Comparison of ENCODE assay signal across 23 cellular contexts in the genomic region with DNA sequence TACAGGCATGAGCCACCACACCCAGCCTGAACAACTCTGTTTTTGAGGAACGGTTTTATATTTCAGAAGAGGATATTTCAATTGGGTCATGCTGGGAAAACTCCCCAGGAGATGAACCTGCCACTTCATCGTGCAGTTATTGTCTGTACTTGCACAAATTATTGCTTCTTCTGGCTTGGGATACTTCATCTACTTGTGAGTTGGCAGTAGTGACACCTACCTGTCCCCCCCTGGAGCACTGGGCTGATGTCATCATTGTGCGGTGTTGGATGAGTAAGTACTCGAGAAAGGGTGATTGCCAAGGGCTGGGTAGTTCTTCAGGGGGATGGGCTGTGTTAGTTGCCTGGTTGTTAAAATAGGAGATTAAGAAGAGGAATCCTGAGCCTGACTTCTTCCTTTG.
DNase-seq lines count a peak whose midpoint lies in the region; ATAC-seq and TF ChIP-seq lines count a peak whose summit lies in the region.
"Had no signal": no experiment of that assay in that cellular context is flagged by ENCODE, and none has a peak within 500 bp of the region (broad histone marks: within the 10 kb centered on the region; RNA-seq: fewer than 3 reads in every experiment).

No MANE protein-coding gene starts in this region.

- no peak for TF ChIP-seq CTCF in PC-3 (conservative IDR thresholded peaks at IDR 0.05; ENCODE audit: low read depth, low read length)

- no peak for ATAC-seq in activated CD4-positive, alpha-beta T cell treated with anti-CD3 and anti-CD28 coated beads for 36 hours
- ATAC-seq in PC-3: peak; percentile 88
- peak; percentile 82 for ATAC-seq in esophagus mucosa
- ATAC-seq: mucosa of descending colon, pancreas, sciatic nerve had no signal

- H3K9ac ChIP-seq in PC-3 (ENCODE audit: low read length): no peak overlapping the region
- H3K9ac ChIP-seq: GM23248 had no signal

- no peaks in the 10 kb centered on the region for H3K9me2 ChIP-seq in PC-3 (replicated peaks; ENCODE audit: low read length)

- H3K36me3 ChIP-seq in PC-3 (ENCODE audit: low read depth, low read length): no peaks in the 10 kb centered on the region
- H3K36me3 ChIP-seq: ascending aorta, esophagus squamous epithelium, pancreas had no signal

- no peak overlapping the region for H3K4me3 Mint-ChIP-seq in activated CD4-positive, alpha-beta T cell treated with anti-CD3 and anti-CD28 coated beads for 36 hours
- H3K4me3 Mint-ChIP-seq: activated naive CD4-positive, alpha-beta T cell treated with anti-CD3 and anti-CD28 coated beads, Interleukin-2, amount 50 U/mL, for 24 hours; activated T-helper 1 cell treated with anti-CD3 and anti-CD28 coated beads, Interleukin-12 subunit alpha, Interleukin-12 subunit beta, Interleukin-2, Interleukin-4 antibody, amounts not matched to agents 30 ng/mL and 10 ng/mL and 1 ng/mL, durations not matched to agents 14 hours and 24 hours and 36 hours; nephron progenitor cell had no signal

- intact Hi-C loops in activated CD4-positive, alpha-beta T cell treated with anti-CD3 and anti-CD28 coated beads for 36 hours (cut with DNase I, micrococcal nuclease): no loop called here
- intact Hi-C loops in PC-3 (cut with micrococcal nuclease): no loop called here

- H3K4me3 ChIP-seq in PC-3 (ENCODE audit: low read length): no peak overlapping the region
- H3K4me3 ChIP-seq: ascending aorta, esophagus squamous epithelium, GM23248, mucosa of descending colon, pancreas had no signal

- H2AFZ ChIP-seq in PC-3 (ENCODE audit: low read length): no peak overlapping the region
- H2AFZ ChIP-seq: GM23248 had no signal

- peaks cover 16% of the 10 kb centered on the region; the same call in 1 of the 2 replicates for H3K4me1 ChIP-seq in PC-3 (ENCODE audit: insufficient read depth, low read length)
- H3K4me1 ChIP-seq: ascending aorta, esophagus squamous epithelium, pancreas had no signal

- peak overlapping the region; percentile 38 for H3K4me2 ChIP-seq in PC-3 (ENCODE audit: low read length)

- no TSS peak for BruUV-seq in PC-3 (replicated peaks; lab: Mats Ljungman, UMichigan)

- POLR2A ChIA-PET in activated CD4-positive, alpha-beta T cell treated with anti-CD3 and anti-CD28 coated beads for 36 hours (lab: Charles Lee): no interaction called here
- POLR2A ChIA-PET in PC-3 (lab: Charles Lee; ENCODE audit: unreplicated experiment): no interaction called here

- CTCF ChIA-PET in activated CD4-positive, alpha-beta T cell treated with anti-CD3 and anti-CD28 coated beads for 36 hours (lab: Charles Lee): no interaction called here
- CTCF ChIA-PET in PC-3 (lab: Charles Lee): no interaction called here

- H3K27me3 Mint-ChIP-seq in activated CD4-positive, alpha-beta T cell treated with anti-CD3 and anti-CD28 coated beads for 36 hours: peaks cover 2% of the 10 kb centered on the region

- no peaks in the 10 kb centered on the region for H3K36me3 Mint-ChIP-seq in activated CD4-positive, alpha-beta T cell treated with anti-CD3 and anti-CD28 coated beads for 36 hours (ENCODE audit: low read depth)
- H3K36me3 Mint-ChIP-seq: activated naive CD4-positive, alpha-beta T cell treated with anti-CD3 and anti-CD28 coated beads, Interleukin-2, amount 50 U/mL, for 24 hours had no signal

- no peaks in the 10 kb centered on the region for H3K27me3 ChIP-seq in PC-3 (ENCODE audit: low read length)
- H3K27me3 ChIP-seq: ascending aorta, esophagus squamous epithelium, pancreas had no signal

- H3K4me1 Mint-ChIP-seq in activated CD4-positive, alpha-beta T cell treated with anti-CD3 and anti-CD28 coated beads for 36 hours: no peaks in the 10 kb centered on the region
- H3K4me1 Mint-ChIP-seq: activated naive CD4-positive, alpha-beta T cell treated with anti-CD3 and anti-CD28 coated beads, Interleukin-2, amount 50 U/mL, for 24 hours; nephron progenitor cell had no signal

- H3K27ac Mint-ChIP-seq in activated CD4-positive, alpha-beta T cell treated with anti-CD3 and anti-CD28 coated beads for 36 hours: no peak overlapping the region
- H3K27ac Mint-ChIP-seq: activated naive CD4-positive, alpha-beta T cell treated with anti-CD3 and anti-CD28 coated beads, Interleukin-2, amount 50 U/mL, for 24 hours; activated T-helper 1 cell treated with anti-CD3 and anti-CD28 coated beads, Interleukin-12 subunit alpha, Interleukin-12 subunit beta, Interleukin-2, Interleukin-4 antibody, amounts not matched to agents 30 ng/mL and 10 ng/mL and 1 ng/mL, durations not matched to agents 14 hours and 24 hours and 36 hours; nephron progenitor cell had no signal

- no peaks in the 10 kb centered on the region for H3K79me2 ChIP-seq in PC-3 (ENCODE audit: low read length)

- peaks cover 3% of the 10 kb centered on the region for H3K9me3 Mint-ChIP-seq in activated CD4-positive, alpha-beta T cell treated with anti-CD3 and anti-CD28 coated beads for 36 hours (ENCODE audit: low read depth)
- H3K9me3 Mint-ChIP-seq: activated T-helper 1 cell treated with anti-CD3 and anti-CD28 coated beads, Interleukin-12 subunit alpha, Interleukin-12 subunit beta, Interleukin-2, Interleukin-4 antibody, amounts not matched to agents 30 ng/mL and 10 ng/mL and 1 ng/mL, durations not matched to agents 14 hours and 24 hours and 36 hours had no signal

- H4K20me1 ChIP-seq in PC-3 (ENCODE audit: low read length): no peaks in the 10 kb centered on the region

- H3F3A ChIP-seq in PC-3 (ENCODE audit: low read length, unreplicated experiment): no peaks in the 10 kb centered on the region

- H3K27ac ChIP-seq in PC-3 (ENCODE audit: low read length): peak overlapping the region; percentile 70
- H3K27ac ChIP-seq: ascending aorta, esophagus squamous epithelium, GM23248, pancreas had no signal

- H3K9me3 ChIP-seq in PC-3 (ENCODE audit: low read length): no peaks in the 10 kb centered on the region
- H3K9me3 ChIP-seq: pancreas had no signal

- peak; percentile 7 for DNase-seq in activated CD4-positive, alpha-beta T cell treated with anti-CD3 and anti-CD28 coated beads for 36 hours
- no peak for DNase-seq in activated CD4-positive, alpha-beta T cell treated with anti-CD3 and anti-CD28 coated beads, Interleukin-2, amount 50 U/mL, for 1 hour
- DNase-seq in PC-3 (peak; percentile 76), kidney tubule cell (ENCODE audit: low spot score) (peak; percentile 95), cerebellar cortex (ENCODE audit: low spot score) (no peak), NCI-H1105 (lab: John Stamatoyannopoulos, UW) (no peak), activated T-cell treated with anti-CD3 and anti-CD28 coated beads for 4 hours (no peak)
- DNase-seq: 8988T; DND-41; effector CD8-positive, alpha-beta T cell; esophagus squamous epithelium; GM23248; mucosa of descending colon; NCI-H1694; nephron progenitor cell; pancreas; stimulated activated CD4-positive, alpha-beta T cell treated with anti-CD3 and anti-CD28 coated beads, Interleukin-15, amount 100 ng/mL, for 24 hours; trophoblast cell had no signal

Comparison
In these comparisons a context has a peak if more than half of its experiments do, and no peak if none do; other contexts are left out.
1. DNase-seq: peak in activated CD4-positive, alpha-beta T cell treated with anti-CD3 and anti-CD28 coated beads for 36 hours (single experiment), PC-3 (single experiment) and kidney tubule cell (single experiment); none in activated CD4-positive, alpha-beta T cell treated with anti-CD3 and anti-CD28 coated beads, Interleukin-2, amount 50 U/mL, for 1 hour (single experiment), cerebellar cortex (single experiment), NCI-H1105 (single experiment) and activated T-cell treated with anti-CD3 and anti-CD28 coated beads for 4 hours (single experiment).